Comparison of ENCODE assay signal across 24 cellular contexts in the genomic region with DNA sequence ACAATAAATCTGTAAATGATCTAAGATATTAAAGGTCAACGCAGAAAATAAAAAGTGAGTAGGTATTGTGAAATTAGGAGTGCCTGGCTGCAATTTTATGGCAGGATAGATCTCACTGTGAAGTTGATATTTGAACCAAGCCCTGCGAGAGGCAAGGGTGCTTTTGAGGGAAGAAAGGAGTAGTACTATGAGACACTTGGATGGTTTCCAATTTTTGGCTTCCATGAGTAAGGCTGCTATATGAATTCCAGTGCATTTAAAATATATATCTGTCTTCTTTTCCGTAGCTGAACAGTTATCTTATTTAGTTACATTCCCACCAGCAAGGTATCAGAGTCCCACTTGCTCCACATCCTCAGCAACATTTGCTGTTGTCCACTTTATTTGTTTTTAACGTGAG.
DNase-seq lines count a peak whose midpoint lies in the region; TF ChIP-seq lines count a peak whose summit lies in the region.
"Had no signal": no experiment of that assay in that cellular context is flagged by ENCODE, and none has a peak within 500 bp of the region (broad histone marks: within the 10 kb centered on the region; RNA-seq: fewer than 3 reads in every experiment).

No MANE protein-coding gene starts in this region.

- BruUV-seq in MCF 10A (replicated peaks; lab: Mats Ljungman, UMichigan) = no TSS peak

- no peak overlapping the region for H3K27ac ChIP-seq in breast epithelium
- H3K27ac ChIP-seq: A549; BLaER1 treated with 17β-estradiol and CSF1 and Interleukin-3, amounts not matched to agents 10 nM and 100 nM; HL-60 had no signal

- no peaks in the 10 kb centered on the region for H3K4me1 ChIP-seq in breast epithelium
- H3K4me1 ChIP-seq: A549; BLaER1 treated with 17β-estradiol and CSF1 and Interleukin-3, amounts not matched to agents 10 nM and 100 nM had no signal

- no peak overlapping the region for H3K4me3 Mint-ChIP-seq in MCF 10A (ENCODE audit: unreplicated experiment)
- H3K4me3 Mint-ChIP-seq: CD4-positive, alpha-beta T cell; IgD-negative memory B cell had no signal

- H3K9me3 Mint-ChIP-seq in MCF 10A (ENCODE audit: unreplicated experiment) = no peaks in the 10 kb centered on the region
- H3K9me3 Mint-ChIP-seq: CD4-positive, alpha-beta T cell had no signal

- intact Hi-C loops in MCF 10A (cut with micrococcal nuclease) (no loop called here), breast epithelium (cut with DNase I; ENCODE audit: low total_unique reads) (no loop called here)

- no peaks in the 10 kb centered on the region for H3K9me3 ChIP-seq in breast epithelium
- H3K9me3 ChIP-seq: A549; BLaER1 treated with 17β-estradiol and CSF1 and Interleukin-3, amounts not matched to agents 10 nM and 100 nM had no signal

- H3K36me3 Mint-ChIP-seq in MCF 10A (ENCODE audit: insufficient read depth, unreplicated experiment) = no peaks in the 10 kb centered on the region
- H3K36me3 Mint-ChIP-seq: IgD-negative memory B cell had no signal

- peaks cover 70% of the 10 kb centered on the region for H3K27me3 Mint-ChIP-seq in MCF 10A (ENCODE audit: insufficient read depth, unreplicated experiment)
- H3K27me3 Mint-ChIP-seq: CD4-positive, alpha-beta T cell; IgD-negative memory B cell had no signal

- no peaks in the 10 kb centered on the region for H3K27me3 ChIP-seq in breast epithelium
- H3K27me3 ChIP-seq: BLaER1 treated with 17β-estradiol and CSF1 and Interleukin-3, amounts not matched to agents 10 nM and 100 nM had no signal

- no peaks in the 10 kb centered on the region for H3K4me1 Mint-ChIP-seq in MCF 10A (ENCODE audit: insufficient read depth, unreplicated experiment)

- no peak for TF ChIP-seq POLR2A in breast epithelium (IDR thresholded peaks at IDR 0.05)

- DNase-seq in MCF 10A (ENCODE audit: unreplicated experiment) = peak; percentile 8
- DNase-seq in breast epithelium (ENCODE audit: low spot score in 2 of 2) = no peak
- DNase-seq in NCI-H2171 (lab: John Stamatoyannopoulos, UW) = peak; percentile 2
- DNase-seq in choroid plexus epithelial cell (ENCODE audit: low read depth) = peak; percentile 3
- no peak for DNase-seq in hepatic stellate cell (ENCODE audit: low spot score)
- no peak for DNase-seq in stimulated activated CD4-positive, alpha-beta T cell treated with anti-CD3 and anti-CD28 coated beads, Interleukin-12 subunit alpha, Interleukin-12 subunit beta, amount 100 ng/mL, for 4 hours
- DNase-seq in activated naive CD4-positive, alpha-beta T cell treated with anti-CD3 and anti-CD28 coated beads, Interleukin-2, amount 50 U/mL, for 16 hours = no peak
- DNase-seq: AML-193; CD4-positive, alpha-beta T cell; DND-41; H7; NCI-H1105; NCI-H1436 treated with DMSO at 0.1 percent for 48 hours; NCI-H187 treated with DMSO at 0.1 percent for 48 hours; NCI-H2107; NCI-H226; NCI-H524; NCI-H774; SHP77 treated with DMSO at 0.1 percent for 48 hours; T-helper 1 cell had no signal

- CTCF ChIA-PET in MCF 10A (lab: Yijun Ruan, JAX) = interaction anchor here (0.6 kb wide), 1 partner anchor 336 kb away, joined by 3 read pairs; no protein-coding TSS in a partner anchor

- no peak overlapping the region for H3K27ac Mint-ChIP-seq in MCF 10A (ENCODE audit: low read depth, unreplicated experiment)
- H3K27ac Mint-ChIP-seq: CD4-positive, alpha-beta T cell; IgD-negative memory B cell had no signal

- H3K36me3 ChIP-seq in breast epithelium = no peaks in the 10 kb centered on the region
- H3K36me3 ChIP-seq: BLaER1 treated with 17β-estradiol and CSF1 and Interleukin-3, amounts not matched to agents 10 nM and 100 nM had no signal

- no peak overlapping the region for H3K4me3 ChIP-seq in breast epithelium
- no peak overlapping the region for H3K4me3 ChIP-seq in choroid plexus epithelial cell (ENCODE audit: low read depth, low read length)
- H3K4me3 ChIP-seq: A549; BLaER1 treated with 17β-estradiol and CSF1 and Interleukin-3, amounts not matched to agents 10 nM and 100 nM had no signal

- POLR2A ChIA-PET in MCF 10A (lab: Yijun Ruan, JAX) = no interaction called here

- TF ChIP-seq CTCF in MCF 10A (IDR thresholded peaks at IDR 0.05; ENCODE audit: unreplicated experiment) (no peak), breast epithelium (IDR thresholded peaks at IDR 0.05) (no peak), choroid plexus epithelial cell (conservative IDR thresholded peaks at IDR 0.05; ENCODE audit: low read depth, low read length) (no peak)

Comparison
In these comparisons a context has a peak if more than half of its experiments do, and no peak if none do; other contexts are left out.
1. DNase-seq: peak in MCF 10A (single experiment), NCI-H2171 (single experiment) and choroid plexus epithelial cell (single experiment); none in breast epithelium (0 of 2), hepatic stellate cell (single experiment), stimulated activated CD4-positive, alpha-beta T cell treated with anti-CD3 and anti-CD28 coated beads, Interleukin-12 subunit alpha, Interleukin-12 subunit beta, amount 100 ng/mL, for 4 hours (single experiment) and activated naive CD4-positive, alpha-beta T cell treated with anti-CD3 and anti-CD28 coated beads, Interleukin-2, amount 50 U/mL, for 16 hours (single experiment).